ENCODE assay signal across 25 cellular contexts in the genomic region with DNA sequence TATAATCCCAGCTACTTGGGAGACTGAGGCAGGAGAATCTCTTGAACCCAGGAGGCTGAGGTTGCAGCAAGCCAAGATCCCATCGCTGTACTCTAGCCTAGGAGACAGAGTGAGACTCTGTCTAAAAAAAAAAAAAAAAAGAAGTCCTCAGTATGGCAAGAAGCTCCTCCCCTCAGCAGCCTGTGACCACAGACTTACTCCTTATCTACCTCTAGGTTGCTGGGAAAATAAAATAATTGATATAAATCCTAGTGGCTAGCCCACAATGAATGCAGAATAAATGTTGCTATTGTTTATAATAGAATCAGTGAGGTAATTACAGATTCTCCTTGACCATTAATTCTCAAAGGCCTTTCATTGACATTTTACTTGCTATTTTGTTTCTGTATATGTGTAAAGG.
"Had no signal": no experiment of that assay in that cellular context is flagged by ENCODE, and none has a peak within 500 bp of the region (broad histone marks: within the 10 kb centered on the region; RNA-seq: fewer than 3 reads in every experiment).

No MANE protein-coding gene starts in this region.

- H3K4me3 ChIP-seq: left lung, lung, neural progenitor cell, suprapubic skin, tibial nerve had no signal

- H3K27ac ChIP-seq: foreskin keratinocyte, left lung, neural progenitor cell, suprapubic skin, tibial nerve had no signal

- ATAC-seq: activated CD4-positive, CD25-positive, alpha-beta regulatory T cell treated with anti-CD3 and anti-CD28 coated beads, Interleukin-2, amount 50 U/mL, for 24 hours; activated naive CD8-positive, alpha-beta T cell treated with anti-CD3 and anti-CD28 coated beads, Interleukin-2, amount 50 U/mL, for 24 hours; foreskin keratinocyte; left lung; naive thymus-derived CD8-positive, alpha-beta T cell; sciatic nerve; stimulated activated effector memory CD8-positive, alpha-beta T cell treated with anti-CD3 and anti-CD28 coated beads, Interleukin-12 subunit alpha, Interleukin-12 subunit beta, amount 100 ng/mL, for 72 hours; stimulated activated naive CD8-positive, alpha-beta T cell treated with anti-CD3 and anti-CD28 coated beads, Interleukin-15, amount 100 ng/mL, for 72 hours had no signal

- H2AFZ ChIP-seq: neural progenitor cell had no signal

- H3K4me2 ChIP-seq: neural progenitor cell had no signal

- H3K9ac ChIP-seq: neural progenitor cell had no signal

- H3K36me3 ChIP-seq: left lung, neural progenitor cell, suprapubic skin, tibial nerve had no signal

- DNase-seq: activated CD4-positive, alpha-beta memory T cell treated with anti-CD3 and anti-CD28 coated beads, Interleukin-2, amount 10 ng/mL, durations not matched to agents 7 days and 5 days; activated CD4-positive, alpha-beta T cell treated with anti-CD3 and anti-CD28 coated beads, Interleukin-2, amount 10 ng/mL, durations not matched to agents 24 days and 14 days; activated effector memory CD4-positive, alpha-beta T cell treated with anti-CD3 and anti-CD28 coated beads, Interleukin-2, amount 50 U/mL, for 16 hours; activated naive CD4-positive, alpha-beta T cell treated with anti-CD3 and anti-CD28 coated beads, Interleukin-2, amount 50 U/mL, for 16 hours; activated naive CD8-positive, alpha-beta T cell treated with anti-CD3 and anti-CD28 coated beads, Interleukin-2, amount 50 U/mL, for 24 hours; aorta; cerebellar nuclear complex; effector CD8-positive, alpha-beta T cell; foreskin keratinocyte; kidney glomerular epithelial cell; left lung; naive thymus-derived CD8-positive, alpha-beta T cell; posterior cingulate gyrus; small intestine; stimulated activated CD4-positive, alpha-beta T cell treated with anti-CD3 and anti-CD28 coated beads, Interleukin-2, amount 100 ng/mL, for 24 hours; stimulated activated naive CD8-positive, alpha-beta T cell treated with anti-CD3 and anti-CD28 coated beads, Interleukin-15, amount 100 ng/mL, for 72 hours; T-helper 1 cell; T-helper 9 cell had no signal

- H3K27me3 ChIP-seq: foreskin keratinocyte, left lung, neural progenitor cell, suprapubic skin, tibial nerve had no signal

- H3K9me3 ChIP-seq: left lung, suprapubic skin, tibial nerve had no signal
